In genomic region chr11:75667831-75668507, GRCh38 we compare ENCODE assay signal across 9 cellular contexts. TPM values are rescaled to one million over a fixed set of nuclear protein-coding genes. Genes with fewer than 3 reads are reported as not detected.
DNase-seq lines count a peak whose midpoint lies in the region; ATAC-seq and TF ChIP-seq lines count a peak whose summit lies in the region.
"Had no signal": no experiment of that assay in that cellular context is flagged by ENCODE, and none has a peak within 500 bp of the region (broad histone marks: within the 10 kb centered on the region; RNA-seq: fewer than 3 reads in every experiment).

No MANE protein-coding gene starts in this region.

- TF ChIP-seq CTCF in SK-N-SH (IDR thresholded peaks at IDR 0.05) (no peak), lower leg skin (IDR thresholded peaks at IDR 0.05) (no peak), stomach (IDR thresholded peaks at IDR 0.05) (no peak)

- WGBS in SK-N-SH (ENCODE audit: low lambda C conversion rate), result 7% methylated on average over 6 of the region's 77 CpGs
- whole genome bisulfite sequencing in ectodermal cell, 2 experiments, result 1% methylated on average over 77 of the region's 77 CpGs
- 1% methylated on average over 13 to 34 of the region's 77 CpGs for WGBS in lower leg skin, 2 donors
- 0 to 2% (median 1%) methylated on average over 29 to 77 of the region's 77 CpGs for WGBS in stomach, 5 donors

- intact Hi-C loops in lower leg skin (cut with DNase I; ENCODE audit: low total_unique reads) (no loop called here), stomach (cut with DNase I; ENCODE audit: low total_unique reads) (no loop called here)

- H3F3A ChIP-seq in SK-N-SH (replicated peaks; ENCODE audit: insufficient read depth), result peaks cover 11% of the 10 kb centered on the region

- CTCF ChIA-PET in SK-N-SH (lab: Yijun Ruan, JAX), result interaction anchor here (1.1 to 3.8 kb wide), 9 partner anchors 16 to 114 kb away, joined by 3 to 28 read pairs (median 5); no protein-coding TSS in a partner anchor

- no peak for TF ChIP-seq RAD21 in SK-N-SH (IDR thresholded peaks at IDR 0.05; ENCODE audit: low read length)

- H3K9me3 ChIP-seq in SK-N-SH (no peaks in the 10 kb centered on the region), ectodermal cell (ENCODE audit: control insufficient read depth, low read length) (no peaks in the 10 kb centered on the region), stomach (no peaks in the 10 kb centered on the region)

- H3K4me3 ChIP-seq in SK-N-SH (ENCODE audit: low read depth in 2 of 2, low read length in 1 of 2), result peak overlapping the region; percentile 64 to 70
- peak overlapping the region; percentile 56 for H3K4me3 ChIP-seq in ectodermal cell (ENCODE audit: insufficient read depth, low read depth, low read length)
- H3K4me3 ChIP-seq in lower leg skin (ENCODE audit: low read depth, poor library complexity, severe bottlenecking), result peak overlapping the region; percentile 17
- peak overlapping the region; percentile 58 to 64 (median 60) for H3K4me3 ChIP-seq in stomach
- H3K4me3 ChIP-seq: K562 had no signal

- peak overlapping the region; percentile 41 to 96; a peak in 2 of 4 replicates for H3K27ac ChIP-seq in SK-N-SH (ENCODE audit: low read depth in 2 of 2, low read length in 1 of 2)
- H3K27ac ChIP-seq in ectodermal cell (ENCODE audit: insufficient read depth, low read depth, low read length, poor library complexity, severe bottlenecking), result no peak overlapping the region
- peak overlapping the region; percentile 54 to 83 (median 60) for H3K27ac ChIP-seq in stomach

- TF ChIP-seq POLR2A in lower leg skin (IDR thresholded peaks at IDR 0.05) (no peak), stomach (IDR thresholded peaks at IDR 0.05) (no peak)

- ATAC-seq in HG02759 (IDR thresholded peaks at IDR 0.05; ENCODE audit: unreplicated experiment) (peak; percentile 42), HG03442 (IDR thresholded peaks at IDR 0.05; ENCODE audit: unreplicated experiment) (no peak)

- peak overlapping the region; percentile 56 for H3K9ac ChIP-seq in SK-N-SH

- H4K20me1 ChIP-seq in SK-N-SH (ENCODE audit: insufficient read depth), result no peaks in the 10 kb centered on the region

- H3K36me3 ChIP-seq in SK-N-SH (replicated peaks in 1 of 2; ENCODE audit: control insufficient read depth in 1 of 2, insufficient read depth in 2 of 2, low read length in 1 of 2), result peaks cover 0 to 6% of the 10 kb centered on the region in 2 experiments
- H3K36me3 ChIP-seq in ectodermal cell (ENCODE audit: control insufficient read depth, insufficient read depth, low read length), result no peaks in the 10 kb centered on the region
- no peaks in the 10 kb centered on the region for H3K36me3 ChIP-seq in stomach

- peak overlapping the region; percentile 72 for H2AFZ ChIP-seq in SK-N-SH (ENCODE audit: low read depth)

- H3K27me3 ChIP-seq in SK-N-SH (ENCODE audit: insufficient read depth), result no peaks in the 10 kb centered on the region
- H3K27me3 ChIP-seq in ectodermal cell (ENCODE audit: control insufficient read depth, insufficient read depth, low read length, poor library complexity, severe bottlenecking), result peaks cover 73% of the 10 kb centered on the region
- peaks cover 4 to 67% (median 37%) of the 10 kb centered on the region in 3 donors for H3K27me3 ChIP-seq in stomach

- no peaks in the 10 kb centered on the region for H3K9me2 ChIP-seq in SK-N-SH

- TF ChIP-seq EP300 in SK-N-SH (IDR thresholded peaks at IDR 0.05; ENCODE audit: borderline replicate concordance in 1 of 2, low read depth in 1 of 2, low read length in 1 of 2) (no peak), stomach (IDR thresholded peaks at IDR 0.05) (no peak)

- POLR2A ChIA-PET in SK-N-SH (lab: Yijun Ruan, JAX), result interaction anchor here (0.7 to 5.0 kb wide), 7 partner anchors 29 to 142 kb away, joined by 3 to 27 read pairs (median 9); partner anchors contain the start of genes GDPD5 and SERPINH1

- H3K79me2 ChIP-seq in SK-N-SH (ENCODE audit: insufficient read depth), result no peaks in the 10 kb centered on the region

- peaks cover 21 to 23% of the 10 kb centered on the region in 2 experiments; a peak in 3 of 4 replicates for H3K4me1 ChIP-seq in SK-N-SH (ENCODE audit: control insufficient read depth in 1 of 2, insufficient read depth in 2 of 2, low read depth in 1 of 2, low read length in 1 of 2)
- H3K4me1 ChIP-seq in ectodermal cell (ENCODE audit: control insufficient read depth, insufficient read depth, low read length), result peaks cover 27% of the 10 kb centered on the region
- peaks cover 21 to 24% (median 22%) of the 10 kb centered on the region in 4 donors for H3K4me1 ChIP-seq in stomach

- peak overlapping the region; percentile 97 for H3K4me2 ChIP-seq in SK-N-SH

- DNase-seq in COLO668 (lab: John Stamatoyannopoulos, UW; ENCODE audit: unreplicated experiment), result peak; percentile 83
- DNase-seq in SK-N-SH, result peak; percentile 95
- no peak for DNase-seq in lower leg skin (ENCODE audit: low spot score in 2 of 2)
- peak; percentile 33 for DNase-seq in stomach
- DNase-seq in MV-4-11 (lab: John Stamatoyannopoulos, UW), result no peak

TF ChIP-seq in SK-N-SH, 30 proteins besides CTCF, POLR2A, EP300 and RAD21:
- TF ChIP-seq TAF1 (IDR thresholded peaks at IDR 0.05; ENCODE audit: borderline replicate concordance, low read depth, low read length) (0 out of 2 replicates have a peak, but pooled peaks have one; percentile 16), RCOR1 (IDR thresholded peaks at IDR 0.05; ENCODE audit: low read length) (no peak), NRF1 (IDR thresholded peaks at IDR 0.05; ENCODE audit: low read depth, low read length) (0 out of 2 replicates have a peak, but pooled peaks have one; percentile 18)

RNA-seq across cellular contexts. Expression of gene MAP6, which starts 0.9 kb away (rescaled TPM):
- polyA plus RNA-seq in SK-N-SH (2012; rRNA removed), result 11.1 and 13.1 TPM in 2 replicates
- 7.3 and 9.7 TPM in 2 replicates for polyA plus RNA-seq in SK-N-SH (2012; cell fraction: cytosol; rRNA removed)
- polyA plus RNA-seq in SK-N-SH (2012; cell fraction: nucleus; rRNA removed), result 35.8 and 41.5 TPM in 2 replicates
- 20.9 TPM for polyA plus RNA-seq in ectodermal cell (2013, experiment 1 of 4)
- 18.4 TPM for polyA plus RNA-seq in ectodermal cell (2013, experiment 2 of 4)
- polyA plus RNA-seq in ectodermal cell (2013, experiment 3 of 4), result 22.4 TPM
- 30.6 TPM for polyA plus RNA-seq in ectodermal cell (2013, experiment 4 of 4)
- 10 to 100 TPM in 2 of 4 donors, 1 to 10 TPM in 2; 3.1 to 16.1 (median 10.0) TPM for total RNA-seq in lower leg skin
- total RNA-seq in stomach, result 10 to 100 TPM in 1 of 5 donors, 1 to 10 TPM in 3, under 1 TPM in 1; 0.58 to 27.2 (median 3.6) TPM
- 1 to 10 TPM; 3.6 to 6.4 (median 4.2) TPM for polyA plus RNA-seq in stomach
- total RNA-seq: K562 had no signal
- polyA plus RNA-seq: K562 had no signal

RNA-seq across cellular contexts. Expression of gene MOGAT2, which starts 49.7 kb away (rescaled TPM):
- polyA plus RNA-seq in SK-N-SH (2012; rRNA removed) (0.03 TPM in 1 of 2 replicates, not detected in the other), stomach (1 to 10 TPM in 1 of 3 donors, under 1 TPM in 1, not detected in 1; 0.62 to 1.3 TPM)
- not detected in 2 replicates for polyA plus RNA-seq in SK-N-SH (2012; cell fraction: cytosol; rRNA removed)
- polyA plus RNA-seq in SK-N-SH (2012; cell fraction: nucleus; rRNA removed), result 0.04 TPM in 2 replicates
- 0.31 TPM for polyA plus RNA-seq in ectodermal cell (2013, experiment 1 of 4)
- not detected for polyA plus RNA-seq in ectodermal cell (2013, experiment 2 of 4)
- polyA plus RNA-seq in ectodermal cell (2013, experiment 3 of 4), result not detected
- not detected for polyA plus RNA-seq in ectodermal cell (2013, experiment 4 of 4)
- total RNA-seq in lower leg skin (10 to 100 TPM in 1 of 4 donors, 1 to 10 TPM in 1, under 1 TPM in 2; 0.21 to 12.6 (median 3.0) TPM), stomach (10 to 100 TPM in 2 of 5 donors, 1 to 10 TPM in 1, not detected in 2; 1.2 to 51.9 (median 11.4) TPM)
- polyA plus RNA-seq: K562 had no signal

Comparison
In these comparisons a context has a peak if more than half of its experiments do, and no peak if none do; other contexts are left out.
1. DNase-seq: peak in COLO668 (single experiment), SK-N-SH (single experiment) and stomach (single experiment); none in lower leg skin (0 of 2) and MV-4-11 (single experiment).
2. H3K4me3 ChIP-seq: peak in every context shown above with its lines; median percentile 67 in SK-N-SH; 60 in stomach; 56 in ectodermal cell; 17 in lower leg skin.